ENCODE assay signal across 22 cellular contexts in genomic region chr5:42349163-42349562, GRCh38.
"Had no signal": no experiment of that assay in that cellular context is flagged by ENCODE, and none has a peak within 500 bp of the region (broad histone marks: within the 10 kb centered on the region; RNA-seq: fewer than 3 reads in every experiment).

No MANE protein-coding gene starts in this region.

- H3K4me1 ChIP-seq: esophagus squamous epithelium, gastrocnemius medialis, lower lobe of right lung, psoas muscle, sigmoid colon, stomach, thyroid gland, vagina had no signal

- H3K27ac ChIP-seq: esophagus squamous epithelium, gastrocnemius medialis, lower lobe of right lung, ovary, psoas muscle, sigmoid colon, stomach, thyroid gland, vagina had no signal

- H3K4me3 ChIP-seq: esophagus squamous epithelium, gastrocnemius medialis, lower lobe of right lung, ovary, psoas muscle, sigmoid colon, stomach, thyroid gland, vagina had no signal

- ATAC-seq: gastrocnemius medialis; left ventricle myocardium superior; lower lobe of right lung; natural killer cell; psoas muscle; right cardiac atrium; stimulated activated effector memory CD8-positive, alpha-beta T cell treated with anti-CD3 and anti-CD28 coated beads, Interleukin-12 subunit alpha, Interleukin-12 subunit beta, amount 100 ng/mL, for 72 hours had no signal

- H3K36me3 ChIP-seq: esophagus squamous epithelium, gastrocnemius medialis, lower lobe of right lung, ovary, sigmoid colon, stomach, thyroid gland, vagina had no signal

- H3K27me3 ChIP-seq: esophagus squamous epithelium, gastrocnemius medialis, ovary, sigmoid colon, stomach, thyroid gland, vagina had no signal

- H3K9me3 ChIP-seq: esophagus squamous epithelium, lower lobe of right lung, ovary, sigmoid colon, thyroid gland, vagina had no signal

- DNase-seq: effector CD8-positive, alpha-beta T cell; endodermal cell; erythroblast; esophagus squamous epithelium; gastrocnemius medialis; head of caudate nucleus; left ventricle myocardium superior; lower lobe of right lung; natural killer cell; occipital lobe; ovary; posterior cingulate gyrus; psoas muscle; right cardiac atrium; sigmoid colon; stimulated activated CD4-positive, alpha-beta T cell treated with anti-CD3 and anti-CD28 coated beads, Interleukin-2, amount 100 ng/mL, for 24 hours; stimulated activated CD4-positive, alpha-beta T cell treated with anti-CD3 and anti-CD28 coated beads, Interleukin-4, amount 100 ng/mL, for 24 hours; stimulated activated naive CD4-positive, alpha-beta T cell treated with Interleukin-2 at 50 U/mL for 16 hours; stomach; thyroid gland had no signal
